ENCODE assay signal across 8 cellular contexts in the genomic region with DNA sequence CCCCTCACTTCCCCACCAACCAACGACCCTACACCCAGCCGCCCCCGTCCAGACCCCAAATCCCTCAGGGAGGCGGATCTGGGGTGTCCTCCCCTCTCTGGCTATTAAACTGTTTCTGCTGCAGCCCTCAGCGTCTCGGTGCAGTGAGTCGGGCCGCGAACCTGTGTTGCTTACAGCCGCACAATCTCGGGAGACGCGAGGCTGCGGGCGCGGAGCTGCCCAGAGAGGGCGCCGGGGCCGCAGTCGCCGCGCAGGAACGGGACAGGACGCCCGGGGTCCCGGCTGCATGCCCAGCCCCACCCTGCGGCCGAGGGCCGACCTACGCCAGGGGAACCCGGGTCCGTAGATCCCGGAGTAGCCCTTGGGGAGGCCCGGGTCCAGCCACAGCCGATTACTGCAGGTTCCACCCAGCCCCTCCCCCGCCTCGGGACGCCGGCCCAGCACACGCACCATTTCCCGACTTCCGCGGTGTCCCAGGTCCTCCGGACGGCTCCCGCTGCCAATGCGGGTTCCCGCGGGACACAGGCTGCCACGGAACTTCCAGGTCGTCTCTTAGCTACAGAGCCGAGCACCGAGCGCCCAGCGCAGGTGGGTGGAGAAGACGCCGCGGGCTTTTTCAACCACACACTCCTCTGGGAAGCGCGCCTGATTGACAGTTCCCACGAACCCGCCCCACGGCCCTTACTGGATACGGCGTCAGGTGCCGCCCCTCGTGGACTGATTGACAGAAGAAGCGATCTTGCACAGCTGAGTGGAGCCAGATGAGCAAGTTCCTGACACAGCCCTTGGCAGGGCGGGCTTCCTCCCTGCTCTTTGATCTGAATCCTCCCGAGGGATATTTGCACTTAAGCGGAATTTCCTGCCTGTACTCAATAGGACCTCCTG. TPM values are rescaled to one million over a fixed set of nuclear protein-coding genes. Genes with fewer than 3 reads are reported as not detected.
DNase-seq lines count a peak whose midpoint lies in the region; ATAC-seq and TF ChIP-seq lines count a peak whose summit lies in the region.

TSS of gene ZNF799 (minus strand) at position 654 of the 885 bp plus-strand sequence. CDS start at position 453, 201 bp downstream.

- 0 out of 2 replicates have a peak, but pooled peaks cover 7% of the 10 kb centered on the region for H3K79me2 ChIP-seq in SK-N-SH (ENCODE audit: insufficient read depth)

- peaks cover 22% of the 10 kb centered on the region for H3K9me3 Mint-ChIP-seq in HFFc6
- peaks cover 0 to 15% of the 10 kb centered on the region in 2 donors for H3K9me3 Mint-ChIP-seq in activated naive CD4-positive, alpha-beta T cell treated with anti-CD3 and anti-CD28 coated beads, Interleukin-2, amount 50 U/mL, for 72 hours
- peaks cover 13% of the 10 kb centered on the region for H3K9me3 Mint-ChIP-seq in osteocyte (ENCODE audit: unreplicated experiment)

- TF ChIP-seq EP300 in SK-N-SH (IDR thresholded peaks at IDR 0.05; ENCODE audit: borderline replicate concordance in 1 of 2, low read depth in 1 of 2, low read length in 1 of 2): no peak

- H3F3A ChIP-seq in SK-N-SH (replicated peaks; ENCODE audit: insufficient read depth): peaks cover 5% of the 10 kb centered on the region

- no peak for TF ChIP-seq RAD21 in SK-N-SH (IDR thresholded peaks at IDR 0.05; ENCODE audit: low read length)

- TF ChIP-seq CTCF in HFFc6 (IDR thresholded peaks at IDR 0.05) (peak; percentile 21; the same call in 1 of the 2 replicates), NB4 (IDR thresholded peaks at IDR 0.05; ENCODE audit: low read depth, low read length) (no peak), SK-N-SH (IDR thresholded peaks at IDR 0.05) (no peak), osteocyte (IDR thresholded peaks at IDR 0.05) (peak; percentile 32)

- H3K27ac ChIP-seq in SK-N-SH (ENCODE audit: low read depth in 2 of 2, low read length in 1 of 2) (peak within 1 kb of the TSS; percentile 60 to 64), thymus (ENCODE audit: low read depth) (peak within 1 kb of the TSS; percentile 77)

- H3K4me1 Mint-ChIP-seq in HFFc6 (ENCODE audit: low read depth) (peaks cover 6% of the 10 kb centered on the region), osteocyte (ENCODE audit: unreplicated experiment) (peaks cover 7% of the 10 kb centered on the region)

- WGBS in SK-N-SH (ENCODE audit: low lambda C conversion rate): 1% methylated on average over 19 of the region's 71 CpGs
- under 1% methylated on average over 71 of the region's 71 CpGs for WGBS in thymus

- peak within 1 kb of the TSS; percentile 84 for H3K27ac Mint-ChIP-seq in HFFc6
- peak within 1 kb of the TSS; percentile 79 to 85 for H3K27ac Mint-ChIP-seq in activated naive CD4-positive, alpha-beta T cell treated with anti-CD3 and anti-CD28 coated beads, Interleukin-2, amount 50 U/mL, for 72 hours
- H3K27ac Mint-ChIP-seq in osteocyte (ENCODE audit: unreplicated experiment): peak within 1 kb of the TSS; percentile 85

- peak within 1 kb of the TSS; percentile 72 for H3K9ac ChIP-seq in SK-N-SH

- POLR2A ChIA-PET in SK-N-SH (lab: Yijun Ruan, JAX): interaction anchor here (0.6 to 0.9 kb wide), 3 partner anchors 35 to 260 kb away, joined by 3 to 4 read pairs (median 4); partner anchors contain the start of genes ZNF20 and ZNF442

- peak within 1 kb of the TSS; percentile 87 for H2AFZ ChIP-seq in SK-N-SH (ENCODE audit: low read depth)

- no peaks in the 10 kb centered on the region for H3K9me2 ChIP-seq in SK-N-SH

- H3K36me3 Mint-ChIP-seq in HFFc6 (ENCODE audit: low read depth) (peaks cover 14% of the 10 kb centered on the region), osteocyte (ENCODE audit: unreplicated experiment) (peaks cover 6% of the 10 kb centered on the region)
- peaks cover 6 to 32% of the 10 kb centered on the region in 2 donors for H3K36me3 Mint-ChIP-seq in activated naive CD4-positive, alpha-beta T cell treated with anti-CD3 and anti-CD28 coated beads, Interleukin-2, amount 50 U/mL, for 72 hours

- H3K27me3 Mint-ChIP-seq in HFFc6 (ENCODE audit: insufficient read depth) (peaks cover 2% of the 10 kb centered on the region; the same call in 1 of the 2 replicates), osteocyte (ENCODE audit: unreplicated experiment) (no peaks in the 10 kb centered on the region)

- H3K4me3 ChIP-seq in NB4 (ENCODE audit: low read depth, low read length): peak within 1 kb of the TSS; percentile 66
- H3K4me3 ChIP-seq in SK-N-SH (ENCODE audit: low read depth in 2 of 2, low read length in 1 of 2): peak within 1 kb of the TSS; percentile 65 to 92
- peak within 1 kb of the TSS; percentile 91 for H3K4me3 ChIP-seq in thymus (ENCODE audit: low read length)

- no peaks in the 10 kb centered on the region for H3K9me3 ChIP-seq in SK-N-SH
- no peaks in the 10 kb centered on the region for H3K9me3 ChIP-seq in thymus (ENCODE audit: control insufficient read depth)

- H3K27me3 ChIP-seq in SK-N-SH (ENCODE audit: insufficient read depth) (no peaks in the 10 kb centered on the region), thymus (ENCODE audit: control insufficient read depth, insufficient read depth) (no peaks in the 10 kb centered on the region)

- peak; percentile 94 to 98 for ATAC-seq in activated naive CD4-positive, alpha-beta T cell treated with anti-CD3 and anti-CD28 coated beads, Interleukin-2, amount 50 U/mL, for 72 hours

- H3K36me3 ChIP-seq in SK-N-SH (replicated peaks in 1 of 2; ENCODE audit: control insufficient read depth in 1 of 2, insufficient read depth in 2 of 2, low read length in 1 of 2) (no peaks in the 10 kb centered on the region), thymus (ENCODE audit: control insufficient read depth, insufficient read depth) (no peaks in the 10 kb centered on the region)

- CTCF ChIA-PET in SK-N-SH (lab: Yijun Ruan, JAX): interaction anchor here (1.0 kb wide), 1 partner anchor 36 kb away, joined by 3 read pairs; the partner anchor contains the start of gene ZNF442

- peak within 1 kb of the TSS; percentile 92 for H3K4me2 ChIP-seq in SK-N-SH

- DNase-seq in GM04503 (ENCODE audit: low read depth) (peak; percentile 82), HFFc6 (peak; percentile 95), NB4 (ENCODE audit: low read depth) (peak; percentile 97), SK-N-SH (peak; percentile 85), head of caudate nucleus (peak; percentile 95 to 100 (median 99)), osteocyte (ENCODE audit: extremely low spot score, unreplicated experiment) (peak; percentile 96)
- DNase-seq in activated naive CD4-positive, alpha-beta T cell treated with anti-CD3 and anti-CD28 coated beads, Interleukin-2, amount 50 U/mL, for 72 hours (ENCODE audit: low spot score in 2 of 2): peak; percentile 83 to 92

- peak; percentile 41 for TF ChIP-seq POLR2A in NB4 (IDR thresholded peaks at IDR 0.05; ENCODE audit: extremely low read depth, insufficient read length)

- intact Hi-C loops in head of caudate nucleus (cut with DNase I): no loop called here

- H4K20me1 ChIP-seq in SK-N-SH (ENCODE audit: insufficient read depth): no peaks in the 10 kb centered on the region

- peak within 1 kb of the TSS; percentile 93 for H3K4me3 Mint-ChIP-seq in HFFc6
- H3K4me3 Mint-ChIP-seq in osteocyte (ENCODE audit: unreplicated experiment): peak within 1 kb of the TSS; percentile 93

- H3K4me1 ChIP-seq in SK-N-SH (ENCODE audit: control insufficient read depth in 1 of 2, insufficient read depth in 2 of 2, low read depth in 1 of 2, low read length in 1 of 2) (peaks cover 3% of the 10 kb centered on the region in 2 experiments; a peak in 1 of 4 replicates), thymus (ENCODE audit: control insufficient read depth, insufficient read depth, low read length) (no peaks in the 10 kb centered on the region)

TF ChIP-seq in SK-N-SH, 30 proteins besides CTCF, POLR2A, EP300 and RAD21 (continues in another document):
- TF ChIP-seq JUND (IDR thresholded peaks at IDR 0.05) (no peak), FOXM1 (IDR thresholded peaks at IDR 0.05; ENCODE audit: low read depth) (no peak), NFIC (IDR thresholded peaks at IDR 0.05; ENCODE audit: borderline replicate concordance) (no peak), RCOR1 (IDR thresholded peaks at IDR 0.05; ENCODE audit: low read length) (no peak), TEAD4 (IDR thresholded peaks at IDR 0.05; ENCODE audit: borderline replicate concordance, insufficient read depth) (no peak), TAF1 (IDR thresholded peaks at IDR 0.05; ENCODE audit: borderline replicate concordance, low read depth, low read length) (0 out of 2 replicates have a peak, but pooled peaks have one; percentile 18), GABPA (IDR thresholded peaks at IDR 0.05; ENCODE audit: low read depth) (peak; percentile 58), POLR2AphosphoS5 (IDR thresholded peaks at IDR 0.05; ENCODE audit: low read depth, low read length) (peak; percentile 51), RFX5 (IDR thresholded peaks at IDR 0.05; ENCODE audit: low read length) (no peak), MEF2A (IDR thresholded peaks at IDR 0.05; ENCODE audit: borderline replicate concordance, low read depth) (no peak), CHD2 (IDR thresholded peaks at IDR 0.05; ENCODE audit: low read length, partially characterized antibody) (peak; percentile 67)
- TF ChIP-seq, protein P1, sequence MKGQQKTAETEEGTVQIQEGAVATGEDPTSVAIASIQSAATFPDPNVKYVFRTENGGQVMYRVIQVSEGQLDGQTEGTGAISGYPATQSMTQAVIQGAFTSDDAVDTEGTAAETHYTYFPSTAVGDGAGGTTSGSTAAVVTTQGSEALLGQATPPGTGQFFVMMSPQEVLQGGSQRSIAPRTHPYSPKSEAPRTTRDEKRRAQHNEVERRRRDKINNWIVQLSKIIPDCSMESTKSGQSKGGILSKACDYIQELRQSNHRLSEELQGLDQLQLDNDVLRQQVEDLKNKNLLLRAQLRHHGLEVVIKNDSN (IDR thresholded peaks at IDR 0.05; ENCODE audit: borderline replicate concordance, low read depth): peak; percentile 51; the same call in 1 of the 2 replicates
- TF ChIP-seq, protein P2, sequence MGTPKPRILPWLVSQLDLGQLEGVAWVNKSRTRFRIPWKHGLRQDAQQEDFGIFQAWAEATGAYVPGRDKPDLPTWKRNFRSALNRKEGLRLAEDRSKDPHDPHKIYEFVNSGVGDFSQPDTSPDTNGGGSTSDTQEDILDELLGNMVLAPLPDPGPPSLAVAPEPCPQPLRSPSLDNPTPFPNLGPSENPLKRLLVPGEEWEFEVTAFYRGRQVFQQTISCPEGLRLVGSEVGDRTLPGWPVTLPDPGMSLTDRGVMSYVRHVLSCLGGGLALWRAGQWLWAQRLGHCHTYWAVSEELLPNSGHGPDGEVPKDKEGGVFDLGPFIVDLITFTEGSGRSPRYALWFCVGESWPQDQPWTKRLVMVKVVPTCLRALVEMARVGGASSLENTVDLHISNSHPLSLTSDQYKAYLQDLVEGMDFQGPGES (IDR thresholded peaks at IDR 0.05; ENCODE audit: low read depth, low read length): peak; percentile 50; the same call in 1 of the 2 replicates

RNA-seq across cellular contexts. Expression of gene ZNF799, which starts in this region (rescaled TPM):
- total RNA-seq in HFFc6 (2021; fragmentation: NEBNext Ultra II Directional; extraction: Animal tissue kit (Norgen Biotek cat#: 25700)): 1 to 10 TPM; 1.1 to 1.8 (median 1.5) TPM
- polyA plus RNA-seq in SK-N-SH (2012; rRNA removed) (0.99 and 1.5 TPM in 2 replicates), thymus (7.3 TPM)
- 1.2 and 1.3 TPM in 2 replicates for polyA plus RNA-seq in SK-N-SH (2012; cell fraction: cytosol; rRNA removed)
- 1.6 and 3.2 TPM in 2 replicates for polyA plus RNA-seq in SK-N-SH (2012; cell fraction: nucleus; rRNA removed)
- 1 to 10 TPM; 3.6 to 6.2 TPM for total RNA-seq in activated naive CD4-positive, alpha-beta T cell treated with anti-CD3 and anti-CD28 coated beads, Interleukin-2, amount 50 U/mL, for 72 hours
- 1.7 and 2.1 TPM in 2 replicates for total RNA-seq in osteocyte

Comparison
In these comparisons a context has a peak if more than half of its experiments do, and no peak if none do; other contexts are left out.
1. Peak in every context shown above with its lines: DNase-seq, ATAC-seq, H3K4me3 ChIP-seq and H3K27ac ChIP-seq.
2. CTCF ChIP-seq: peak in HFFc6 (single experiment) and osteocyte (single experiment); none in NB4 (single experiment) and SK-N-SH (single experiment).